8 cellular contexts compared by ENCODE assay signal in the genomic region with DNA sequence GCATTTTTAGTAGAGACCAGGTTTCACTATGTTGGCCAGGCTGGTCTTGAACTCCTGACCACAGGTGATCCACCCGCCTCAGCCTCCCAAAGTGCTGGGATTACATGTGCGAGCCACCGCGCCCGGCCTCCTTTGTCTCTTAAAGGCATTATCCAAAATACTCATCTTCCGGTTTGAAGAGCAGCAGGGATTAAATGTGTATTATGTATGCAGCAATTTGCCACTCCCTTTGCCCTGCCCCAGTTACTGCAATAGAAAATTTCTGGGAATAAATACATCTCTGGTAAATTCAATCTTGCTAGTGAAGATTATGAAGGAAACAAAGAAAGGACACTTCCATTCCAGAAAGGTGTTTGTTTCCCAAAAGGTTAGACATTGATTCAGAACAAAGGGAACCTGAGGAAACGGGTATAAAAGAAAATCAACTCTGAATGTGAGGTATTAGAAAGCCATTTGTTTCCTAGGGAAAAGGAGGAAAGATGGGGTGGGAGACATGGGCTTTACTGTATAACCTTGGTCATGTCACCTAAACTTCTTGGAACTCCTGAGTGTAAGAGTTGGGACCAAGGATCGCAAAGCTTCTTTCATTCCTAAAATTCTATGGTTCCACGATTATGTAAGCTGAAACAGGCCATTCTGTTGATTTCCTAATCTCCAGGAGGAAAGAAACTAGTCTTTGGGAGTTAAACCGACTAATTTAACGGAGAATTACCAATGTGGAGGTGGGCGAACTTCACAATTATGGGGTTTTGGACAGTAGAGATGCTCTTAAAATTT. TPM values are rescaled to one million over a fixed set of nuclear protein-coding genes. Genes with fewer than 3 reads are reported as not detected.
DNase-seq lines count a peak whose midpoint lies in the region; ATAC-seq and TF ChIP-seq lines count a peak whose summit lies in the region.

No MANE protein-coding gene starts in this region.

- H3K27ac ChIP-seq in DOHH2 (ENCODE audit: low read depth, low read length): peak overlapping the region; percentile 87

- no peak for ATAC-seq in naive B cell (ENCODE audit: low read depth in 2 of 2)
- no peak for ATAC-seq in GM19035 (IDR thresholded peaks at IDR 0.05; ENCODE audit: unreplicated experiment)
- ATAC-seq in HG02938 (IDR thresholded peaks at IDR 0.05; ENCODE audit: unreplicated experiment): no peak

- H3K79me2 ChIP-seq in DOHH2 (ENCODE audit: control insufficient read depth, low read length): peaks cover 41% of the 10 kb centered on the region

- peak overlapping the region; percentile 94 to 100 (median 98) for H3K4me3 Mint-ChIP-seq in naive B cell

- peak; percentile 54 for DNase-seq in NCI-H2227 (lab: John Stamatoyannopoulos, UW; ENCODE audit: unreplicated experiment)
- DNase-seq in cerebellum (ENCODE audit: low spot score): peak; percentile 23
- no peak for DNase-seq in naive B cell
- DNase-seq in HuH-7.5 (ENCODE audit: low spot score): no peak
- DNase-seq in GM20000 (ENCODE audit: low spot score): no peak

- H3K4me1 Mint-ChIP-seq in naive B cell: peaks cover 24 to 30% (median 26%) of the 10 kb centered on the region in 3 donors

- H3K9me2 ChIP-seq in DOHH2 (replicated peaks; ENCODE audit: control insufficient read depth, low read length): no peaks in the 10 kb centered on the region

- H3F3A ChIP-seq in DOHH2 (ENCODE audit: control insufficient read depth, insufficient read depth): no peaks in the 10 kb centered on the region

- H3K9me3 Mint-ChIP-seq in naive B cell: peaks cover 0 to 2% (median 0%) of the 10 kb centered on the region in 7 donors

- H3K4me3 ChIP-seq in DOHH2 (ENCODE audit: low read length): peak overlapping the region; percentile 90

- TF ChIP-seq CTCF in DOHH2 (IDR thresholded peaks at IDR 0.05; ENCODE audit: low read depth, low read length, poor library complexity, severe bottlenecking): no peak
- no peak for TF ChIP-seq CTCF in GM20000 (IDR thresholded peaks at IDR 0.05; ENCODE audit: extremely low read depth, missing control alignments)

- peak overlapping the region; percentile 90 for H3K4me2 ChIP-seq in DOHH2 (ENCODE audit: low read length)

- no peaks in the 10 kb centered on the region for H3K27me3 ChIP-seq in DOHH2 (ENCODE audit: control insufficient read depth, low read length)

- no peaks in the 10 kb centered on the region for H3K9me3 ChIP-seq in DOHH2 (ENCODE audit: control insufficient read depth, insufficient read depth, low read length)

- no peaks in the 10 kb centered on the region for H4K20me1 ChIP-seq in DOHH2 (ENCODE audit: control insufficient read depth, insufficient read depth, low read depth, low read length)

- peaks cover 21% of the 10 kb centered on the region for H3K4me1 ChIP-seq in DOHH2 (ENCODE audit: control insufficient read depth, low read length)

- H3K36me3 Mint-ChIP-seq in naive B cell: peaks cover 0 to 6% of the 10 kb centered on the region in 2 donors

- H3K27me3 Mint-ChIP-seq in naive B cell: no peaks in the 10 kb centered on the region

- peak overlapping the region; percentile 97 to 99 (median 98) for H3K27ac Mint-ChIP-seq in naive B cell

- peaks cover 7% of the 10 kb centered on the region; the same call in 1 of the 2 replicates for H3K36me3 ChIP-seq in DOHH2 (ENCODE audit: control insufficient read depth, low read length)

RNA-seq across cellular contexts. Expression of a gene that starts 1.0 kb away (rescaled TPM):
- total RNA-seq in cerebellum: 114 TPM
- 10 to 100 TPM; 32.9 to 44.0 (median 36.7) TPM for polyA plus RNA-seq in naive B cell (ENCODE audit: low read depth in 6 of 6)

Comparison
In these comparisons a context has a peak if more than half of its experiments do, and no peak if none do; other contexts are left out.
1. DNase-seq: peak in NCI-H2227 (single experiment) and cerebellum (single experiment); none in naive B cell (single experiment), HuH-7.5 (single experiment) and GM20000 (single experiment).